16 cellular contexts compared by ENCODE assay signal in the genomic region with DNA sequence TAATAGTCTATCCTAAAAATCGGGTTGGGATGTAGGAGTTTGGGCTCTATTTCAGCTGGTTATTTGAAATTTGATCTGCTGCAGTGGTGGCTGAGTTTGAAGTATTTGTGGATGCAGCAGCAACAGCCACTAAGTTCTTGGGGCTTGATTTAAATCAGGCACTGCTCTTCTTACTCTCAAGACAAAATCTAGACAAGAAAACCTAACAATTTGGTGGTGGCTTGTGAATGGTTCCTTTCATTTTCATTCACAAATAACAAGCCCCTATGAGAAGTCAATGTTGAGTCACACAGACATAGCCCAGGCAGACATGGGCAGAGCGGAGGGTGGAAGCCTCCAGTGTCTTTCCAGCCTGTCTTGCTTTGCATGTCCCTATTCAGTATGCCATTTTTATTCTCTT.
A peak's percentile ranks its signal among the peaks of the same experiment; 100 is the strongest.
DNase-seq lines count a peak whose midpoint lies in the region; ATAC-seq lines count a peak whose summit lies in the region.
"Had no signal": no experiment of that assay in that cellular context is flagged by ENCODE, and none has a peak within 500 bp of the region (broad histone marks: within the 10 kb centered on the region; RNA-seq: fewer than 3 reads in every experiment).

No MANE protein-coding gene starts in this region.

- H3K9me3 ChIP-seq in aorta (ENCODE audit: control insufficient read depth, low read length) = no peaks in the 10 kb centered on the region

- H3K9ac ChIP-seq in rectal smooth muscle tissue (ENCODE audit: low read length) = no peak overlapping the region

- intact Hi-C loops in Right ventricle myocardium inferior (cut with DNase I) = no loop called here
- intact Hi-C loops in cardiac septum (cut with DNase I) = no loop called here
- intact Hi-C loops in aorta (cut with DNase I) = loop anchor here in 1 of 2 donors (5.0 kb wide), 1 partner anchor 66 kb away; no protein-coding TSS in a partner anchor

- in situ Hi-C loops in KBM-7 (cut with MboI; ENCODE audit: low pct_unique_long_range_greater_than_20kb, low sequenced_read_pairs) = no loop called here

- H3K36me3 ChIP-seq in rectal smooth muscle tissue (ENCODE audit: control insufficient read depth, insufficient read depth, low read length) (no peaks in the 10 kb centered on the region), aorta (ENCODE audit: control insufficient read depth in 1 of 2, insufficient read depth in 2 of 2, low read length in 1 of 2) (peaks cover 2 to 4% of the 10 kb centered on the region in 2 donors)
- H3K36me3 ChIP-seq: neutrophil, WERI-Rb-1 had no signal

- H3K4me1 ChIP-seq in rectal smooth muscle tissue (ENCODE audit: control insufficient read depth, insufficient read depth, low read length) = peaks cover 21% of the 10 kb centered on the region
- peaks cover 9 to 16% of the 10 kb centered on the region in 2 donors for H3K4me1 ChIP-seq in aorta (ENCODE audit: control insufficient read depth in 1 of 2, insufficient read depth in 2 of 2, low read length in 2 of 2)

- WGBS in aorta, 2 donors = 34 to 37% methylated on average over 2 of the region's 2 CpGs

- H3K27me3 ChIP-seq in rectal smooth muscle tissue (ENCODE audit: control insufficient read depth, insufficient read depth, low read length) (no peaks in the 10 kb centered on the region), aorta (ENCODE audit: control insufficient read depth in 1 of 2, insufficient read depth in 2 of 2, low read length in 1 of 2) (no peaks in the 10 kb centered on the region)
- H3K27me3 ChIP-seq: neutrophil had no signal

- H3K27ac ChIP-seq in rectal smooth muscle tissue (ENCODE audit: low read depth, low read length) = peak overlapping the region; percentile 70
- peak overlapping the region; percentile 55 to 93 for H3K27ac ChIP-seq in aorta (ENCODE audit: low read depth in 1 of 2, low read length in 2 of 2)
- H3K27ac ChIP-seq: neutrophil, SK-N-MC, WERI-Rb-1 had no signal

- ATAC-seq in Right ventricle myocardium inferior (peak; percentile 24), aorta (ENCODE audit: low FRiP score) (peak; percentile 47), HG03520 (IDR thresholded peaks at IDR 0.05; ENCODE audit: unreplicated experiment) (no peak)
- ATAC-seq: CD8-positive, alpha-beta T cell; stimulated activated naive CD8-positive, alpha-beta T cell treated with anti-CD3 and anti-CD28 coated beads, Interleukin-15, amount 100 ng/mL, for 72 hours had no signal

- no peak overlapping the region for H3K4me3 ChIP-seq in rectal smooth muscle tissue (ENCODE audit: low read length)
- H3K4me3 ChIP-seq in aorta (ENCODE audit: low read length in 2 of 2) = no peak overlapping the region

- DNase-seq in Right ventricle myocardium inferior (ENCODE audit: missing footprints) (no peak), cardiac septum (ENCODE audit: low spot score) (no peak), foreskin melanocyte (peak; percentile 66), aorta (no peak), MV-4-11 (lab: John Stamatoyannopoulos, UW) (no peak), KBM-7 (no peak)
- DNase-seq: CD8-positive, alpha-beta T cell; NCI-H1436 treated with DMSO at 0.1 percent for 48 hours; NCI-H446; stimulated activated CD4-positive, alpha-beta T cell treated with anti-CD3 and anti-CD28 coated beads, Interleukin-12 subunit alpha, Interleukin-12 subunit beta, amount 100 ng/mL, for 4 hours; stimulated activated naive CD8-positive, alpha-beta T cell treated with anti-CD3 and anti-CD28 coated beads, Interleukin-15, amount 100 ng/mL, for 72 hours; WERI-Rb-1 had no signal
